In genomic region chr6:20708367-20709124, GRCh38 we compare ENCODE assay signal across 8 cellular contexts.
DNase-seq lines count a peak whose midpoint lies in the region; ATAC-seq and TF ChIP-seq lines count a peak whose summit lies in the region.

No MANE protein-coding gene starts in this region.

- TF ChIP-seq EP300 in stomach (IDR thresholded peaks at IDR 0.05), result no peak

- H3K36me3 Mint-ChIP-seq in activated T-cell treated with anti-CD3 and anti-CD28 coated beads, Interleukin-2, amount 50 U/mL, for 24 hours (ENCODE audit: low read depth), result peaks cover 6% of the 10 kb centered on the region
- H3K36me3 Mint-ChIP-seq in T-helper 1 cell treated with Interleukin-12 subunit alpha and Interleukin-12 subunit beta and Interleukin-4 antibody, amounts not matched to agents 30 μg/mL and 1 μg/mL, for 36 hours (ENCODE audit: low read depth), result peaks cover 1% of the 10 kb centered on the region

- no peak for TF ChIP-seq CTCF in stomach (IDR thresholded peaks at IDR 0.05)

- H3K4me3 Mint-ChIP-seq in activated T-cell treated with anti-CD3 and anti-CD28 coated beads, Interleukin-2, amount 50 U/mL, for 24 hours, result peak overlapping the region; percentile 30
- H3K4me3 Mint-ChIP-seq in T-helper 1 cell treated with Interleukin-12 subunit alpha and Interleukin-12 subunit beta and Interleukin-4 antibody, amounts not matched to agents 30 μg/mL and 1 μg/mL, for 36 hours, result no peak overlapping the region

- H3K4me1 ChIP-seq in stomach, result peaks cover 6 to 54% (median 25%) of the 10 kb centered on the region in 4 donors

- no peaks in the 10 kb centered on the region for H3K27me3 ChIP-seq in stomach

- no peak overlapping the region for H3K4me3 ChIP-seq in stomach

- H3K27ac Mint-ChIP-seq in activated T-cell treated with anti-CD3 and anti-CD28 coated beads, Interleukin-2, amount 50 U/mL, for 24 hours, result peak overlapping the region; percentile 77
- peak overlapping the region; percentile 6 for H3K27ac Mint-ChIP-seq in T-helper 1 cell treated with Interleukin-12 subunit alpha and Interleukin-12 subunit beta and Interleukin-4 antibody, amounts not matched to agents 30 μg/mL and 1 μg/mL, for 36 hours

- no peaks in the 10 kb centered on the region for H3K9me3 ChIP-seq in stomach

- peak; percentile 49 for ATAC-seq in HG02840 (IDR thresholded peaks at IDR 0.05; ENCODE audit: low FRiP score, unreplicated experiment)

- intact Hi-C loops in stomach (cut with DNase I; ENCODE audit: low total_unique reads), result no loop called here

- no peaks in the 10 kb centered on the region for H3K36me3 ChIP-seq in stomach

- DNase-seq in activated T-cell treated with anti-CD3 and anti-CD28 coated beads, Interleukin-2, amount 50 U/mL, for 24 hours, result no peak
- DNase-seq in activated T-cell treated with anti-CD3 and anti-CD28 coated beads, Interleukin-2, amount 50 U/mL, for 1 hour, result no peak
- peak in 2 of 3 experiments; percentile 11 to 19 for DNase-seq in stimulated activated CD4-positive, alpha-beta T cell treated with anti-CD3 and anti-CD28 coated beads, TNF-alpha, amount 100 ng/mL, for 24 hours (ENCODE audit: low read depth in 3 of 3)
- DNase-seq in stomach, result no peak
- no peak for DNase-seq in AML-193 (lab: John Stamatoyannopoulos, UW)
- no peak for DNase-seq in occipital lobe (lab: John Stamatoyannopoulos, UW)

- 63 to 85% (median 75%) methylated on average over 3 of the region's 3 CpGs for WGBS in stomach, 5 donors

- peaks cover 70% of the 10 kb centered on the region for H3K4me1 Mint-ChIP-seq in activated T-cell treated with anti-CD3 and anti-CD28 coated beads, Interleukin-2, amount 50 U/mL, for 24 hours (ENCODE audit: low read depth)
- H3K4me1 Mint-ChIP-seq in T-helper 1 cell treated with Interleukin-12 subunit alpha and Interleukin-12 subunit beta and Interleukin-4 antibody, amounts not matched to agents 30 μg/mL and 1 μg/mL, for 36 hours (ENCODE audit: low read depth), result peaks cover 21% of the 10 kb centered on the region

- no peaks in the 10 kb centered on the region for H3K9me3 Mint-ChIP-seq in activated T-cell treated with anti-CD3 and anti-CD28 coated beads, Interleukin-2, amount 50 U/mL, for 24 hours
- no peaks in the 10 kb centered on the region for H3K9me3 Mint-ChIP-seq in T-helper 1 cell treated with Interleukin-12 subunit alpha and Interleukin-12 subunit beta and Interleukin-4 antibody, amounts not matched to agents 30 μg/mL and 1 μg/mL, for 36 hours

- TF ChIP-seq POLR2A in stomach (IDR thresholded peaks at IDR 0.05), result no peak

- H3K27ac ChIP-seq in stomach, result peak overlapping the region in 2 of 5 donors; percentile 39 to 68

- no peaks in the 10 kb centered on the region for H3K27me3 Mint-ChIP-seq in activated T-cell treated with anti-CD3 and anti-CD28 coated beads, Interleukin-2, amount 50 U/mL, for 24 hours
- H3K27me3 Mint-ChIP-seq in T-helper 1 cell treated with Interleukin-12 subunit alpha and Interleukin-12 subunit beta and Interleukin-4 antibody, amounts not matched to agents 30 μg/mL and 1 μg/mL, for 36 hours (ENCODE audit: low read depth), result no peaks in the 10 kb centered on the region

Comparison
In these comparisons a context has a peak if more than half of its experiments do, and no peak if none do; other contexts are left out.
1. DNase-seq: peak in stimulated activated CD4-positive, alpha-beta T cell treated with anti-CD3 and anti-CD28 coated beads, TNF-alpha, amount 100 ng/mL, for 24 hours (2 of 3); none in activated T-cell treated with anti-CD3 and anti-CD28 coated beads, Interleukin-2, amount 50 U/mL, for 24 hours (single experiment), activated T-cell treated with anti-CD3 and anti-CD28 coated beads, Interleukin-2, amount 50 U/mL, for 1 hour (single experiment), stomach (single experiment), AML-193 (0 of 2) and occipital lobe (single experiment).